Comparison of ENCODE assay signal across 2 cellular contexts in genomic region chr4:17310269-17310652, GRCh38.
TF ChIP-seq lines count a peak whose summit lies in the region.

No MANE protein-coding gene starts in this region.

TF ChIP-seq in SK-N-SH, 30 proteins besides CTCF, POLR2A, EP300 and RAD21 (continued from another document):
- TF ChIP-seq SMC3 (IDR thresholded peaks at IDR 0.05; ENCODE audit: low read depth, low read length) (no peak), NRF1 (IDR thresholded peaks at IDR 0.05; ENCODE audit: low read depth, low read length) (no peak), TEAD4 (IDR thresholded peaks at IDR 0.05; ENCODE audit: borderline replicate concordance, insufficient read depth) (no peak), ELF1 (IDR thresholded peaks at IDR 0.05) (no peak), RCOR1 (IDR thresholded peaks at IDR 0.05; ENCODE audit: low read length) (no peak), RXRA (IDR thresholded peaks at IDR 0.05; ENCODE audit: borderline replicate concordance, low read depth) (no peak), MXI1 (IDR thresholded peaks at IDR 0.05; ENCODE audit: low read depth, low read length) (no peak), NFIC (IDR thresholded peaks at IDR 0.05; ENCODE audit: borderline replicate concordance) (no peak)
- TF ChIP-seq, protein P1, sequence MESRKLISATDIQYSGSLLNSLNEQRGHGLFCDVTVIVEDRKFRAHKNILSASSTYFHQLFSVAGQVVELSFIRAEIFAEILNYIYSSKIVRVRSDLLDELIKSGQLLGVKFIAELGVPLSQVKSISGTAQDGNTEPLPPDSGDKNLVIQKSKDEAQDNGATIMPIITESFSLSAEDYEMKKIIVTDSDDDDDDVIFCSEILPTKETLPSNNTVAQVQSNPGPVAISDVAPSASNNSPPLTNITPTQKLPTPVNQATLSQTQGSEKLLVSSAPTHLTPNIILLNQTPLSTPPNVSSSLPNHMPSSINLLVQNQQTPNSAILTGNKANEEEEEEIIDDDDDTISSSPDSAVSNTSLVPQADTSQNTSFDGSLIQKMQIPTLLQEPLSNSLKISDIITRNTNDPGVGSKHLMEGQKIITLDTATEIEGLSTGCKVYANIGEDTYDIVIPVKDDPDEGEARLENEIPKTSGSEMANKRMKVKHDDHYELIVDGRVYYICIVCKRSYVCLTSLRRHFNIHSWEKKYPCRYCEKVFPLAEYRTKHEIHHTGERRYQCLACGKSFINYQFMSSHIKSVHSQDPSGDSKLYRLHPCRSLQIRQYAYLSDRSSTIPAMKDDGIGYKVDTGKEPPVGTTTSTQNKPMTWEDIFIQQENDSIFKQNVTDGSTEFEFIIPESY (IDR thresholded peaks at IDR 0.05; ENCODE audit: borderline replicate concordance, low read depth): no peak

TF ChIP-seq in SK-N-SH treated with all-trans-retinoic acid at 6 μM for 48 hours, 23 proteins besides CTCF, POLR2A, EP300 and RAD21 (continued from another document):
- TF ChIP-seq TOX (CRISPR knock-in tag; IDR thresholded peaks at IDR 0.05; ENCODE audit: borderline replicate concordance) (no peak), CREB5 (CRISPR knock-in tag; IDR thresholded peaks at IDR 0.05; ENCODE audit: low read depth) (no peak), PPARA (CRISPR knock-in tag; IDR thresholded peaks at IDR 0.05; ENCODE audit: borderline replicate concordance) (no peak), ZNF8 (CRISPR knock-in tag; IDR thresholded peaks at IDR 0.05) (no peak)
- TF ChIP-seq, protein P2, sequence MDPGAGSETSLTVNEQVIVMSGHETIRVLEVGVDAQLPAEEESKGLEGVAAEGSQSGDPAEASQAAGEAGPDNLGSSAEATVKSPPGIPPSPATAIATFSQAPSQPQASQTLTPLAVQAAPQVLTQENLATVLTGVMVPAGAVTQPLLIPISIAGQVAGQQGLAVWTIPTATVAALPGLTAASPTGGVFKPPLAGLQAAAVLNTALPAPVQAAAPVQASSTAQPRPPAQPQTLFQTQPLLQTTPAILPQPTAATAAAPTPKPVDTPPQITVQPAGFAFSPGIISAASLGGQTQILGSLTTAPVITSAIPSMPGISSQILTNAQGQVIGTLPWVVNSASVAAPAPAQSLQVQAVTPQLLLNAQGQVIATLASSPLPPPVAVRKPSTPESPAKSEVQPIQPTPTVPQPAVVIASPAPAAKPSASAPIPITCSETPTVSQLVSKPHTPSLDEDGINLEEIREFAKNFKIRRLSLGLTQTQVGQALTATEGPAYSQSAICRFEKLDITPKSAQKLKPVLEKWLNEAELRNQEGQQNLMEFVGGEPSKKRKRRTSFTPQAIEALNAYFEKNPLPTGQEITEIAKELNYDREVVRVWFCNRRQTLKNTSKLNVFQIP (CRISPR knock-in tag; IDR thresholded peaks at IDR 0.05; ENCODE audit: borderline replicate concordance, low read depth): no peak
- TF ChIP-seq, protein P3, sequence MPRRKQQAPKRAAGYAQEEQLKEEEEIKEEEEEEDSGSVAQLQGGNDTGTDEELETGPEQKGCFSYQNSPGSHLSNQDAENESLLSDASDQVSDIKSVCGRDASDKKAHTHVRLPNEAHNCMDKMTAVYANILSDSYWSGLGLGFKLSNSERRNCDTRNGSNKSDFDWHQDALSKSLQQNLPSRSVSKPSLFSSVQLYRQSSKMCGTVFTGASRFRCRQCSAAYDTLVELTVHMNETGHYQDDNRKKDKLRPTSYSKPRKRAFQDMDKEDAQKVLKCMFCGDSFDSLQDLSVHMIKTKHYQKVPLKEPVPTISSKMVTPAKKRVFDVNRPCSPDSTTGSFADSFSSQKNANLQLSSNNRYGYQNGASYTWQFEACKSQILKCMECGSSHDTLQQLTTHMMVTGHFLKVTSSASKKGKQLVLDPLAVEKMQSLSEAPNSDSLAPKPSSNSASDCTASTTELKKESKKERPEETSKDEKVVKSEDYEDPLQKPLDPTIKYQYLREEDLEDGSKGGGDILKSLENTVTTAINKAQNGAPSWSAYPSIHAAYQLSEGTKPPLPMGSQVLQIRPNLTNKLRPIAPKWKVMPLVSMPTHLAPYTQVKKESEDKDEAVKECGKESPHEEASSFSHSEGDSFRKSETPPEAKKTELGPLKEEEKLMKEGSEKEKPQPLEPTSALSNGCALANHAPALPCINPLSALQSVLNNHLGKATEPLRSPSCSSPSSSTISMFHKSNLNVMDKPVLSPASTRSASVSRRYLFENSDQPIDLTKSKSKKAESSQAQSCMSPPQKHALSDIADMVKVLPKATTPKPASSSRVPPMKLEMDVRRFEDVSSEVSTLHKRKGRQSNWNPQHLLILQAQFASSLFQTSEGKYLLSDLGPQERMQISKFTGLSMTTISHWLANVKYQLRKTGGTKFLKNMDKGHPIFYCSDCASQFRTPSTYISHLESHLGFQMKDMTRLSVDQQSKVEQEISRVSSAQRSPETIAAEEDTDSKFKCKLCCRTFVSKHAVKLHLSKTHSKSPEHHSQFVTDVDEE (CRISPR knock-in tag; IDR thresholded peaks at IDR 0.05): no peak
